Comparison of ENCODE assay signal across 26 cellular contexts in the genomic region with DNA sequence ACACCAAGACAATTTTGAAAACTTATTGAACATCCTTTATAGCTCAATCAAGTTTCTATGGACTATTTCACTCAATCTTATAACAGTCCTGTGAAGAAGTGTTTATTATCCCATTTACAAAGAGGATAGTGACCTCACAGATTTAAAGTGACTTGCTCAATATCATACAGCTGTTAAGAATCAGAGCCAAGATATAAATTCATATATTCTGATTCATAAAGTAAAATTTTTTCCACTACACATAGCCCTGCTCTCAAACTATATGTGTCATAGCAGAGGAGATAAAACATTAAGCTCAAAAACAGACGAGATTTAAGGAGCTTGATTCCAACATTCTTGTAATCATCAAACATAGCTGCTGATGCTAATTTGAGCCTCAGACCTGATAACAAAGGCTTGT.
A peak's percentile ranks its signal among the peaks of the same experiment; 100 is the strongest.
DNase-seq lines count a peak whose midpoint lies in the region; FAIRE-seq and TF ChIP-seq lines count a peak whose summit lies in the region.
"Had no signal": no experiment of that assay in that cellular context is flagged by ENCODE, and none has a peak within 500 bp of the region (broad histone marks: within the 10 kb centered on the region; RNA-seq: fewer than 3 reads in every experiment).

No MANE protein-coding gene starts in this region.

- H3K27me3 ChIP-seq in effector memory CD4-positive, alpha-beta T cell (replicated peaks; ENCODE audit: control insufficient read depth, insufficient read depth, low read length, poor library complexity, severe bottlenecking), result no peaks in the 10 kb centered on the region
- H3K27me3 ChIP-seq: heart right ventricle, neutrophil, uterus had no signal

- no peak overlapping the region for H3K4me3 ChIP-seq in AG10803 (ENCODE audit: low read length)
- H3K4me3 ChIP-seq in astrocyte of the spinal cord (ENCODE audit: low read depth, low read length), result no peak overlapping the region
- no peak overlapping the region for H3K4me3 ChIP-seq in fibroblast of the aortic adventitia (ENCODE audit: low read depth, low read length)
- no peak overlapping the region for H3K4me3 ChIP-seq in effector memory CD4-positive, alpha-beta T cell (ENCODE audit: insufficient read depth, low read depth, low read length, poor library complexity, severe bottlenecking)
- H3K4me3 ChIP-seq: coronary artery, heart right ventricle, skin epidermis, uterus had no signal

- no peak for TF ChIP-seq POLR2A in H54 (IDR thresholded peaks at IDR 0.05; ENCODE audit: low read depth, low read length)

- H3K4me1 ChIP-seq in effector memory CD4-positive, alpha-beta T cell (ENCODE audit: control insufficient read depth, insufficient read depth, low read length, poor library complexity, severe bottlenecking), result no peaks in the 10 kb centered on the region

- H3K27ac ChIP-seq in effector memory CD4-positive, alpha-beta T cell (ENCODE audit: insufficient read depth, low read length, poor library complexity, severe bottlenecking), result no peak overlapping the region
- H3K27ac ChIP-seq: neutrophil, skin epidermis, uterus had no signal

- peak; percentile 33 for DNase-seq in AG10803 (ENCODE audit: low read depth)
- DNase-seq in HS-5 (ENCODE audit: low read depth), result peak; percentile 56
- peak; percentile 7 for DNase-seq in astrocyte of the spinal cord (ENCODE audit: low read depth, low spot score)
- peak; percentile 80 for DNase-seq in fibroblast of the aortic adventitia (ENCODE audit: low read depth)
- no peak for DNase-seq in effector memory CD4-positive, alpha-beta T cell
- DNase-seq in occipital lobe (lab: John Stamatoyannopoulos, UW), result no peak
- no peak for DNase-seq in H54 (ENCODE audit: insufficient read length, low spot score)
- DNase-seq in Kasumi-1 (lab: John Stamatoyannopoulos, UW), result no peak
- DNase-seq: activated CD4-positive, alpha-beta T cell treated with anti-CD3 and anti-CD28 coated beads for 48 hours; activated naive CD4-positive, alpha-beta T cell treated with anti-CD3 and anti-CD28 coated beads, Interleukin-2, amount 50 U/mL, for 16 hours; activated T-cell treated with anti-CD3 and anti-CD28 coated beads, Interleukin-2, amount 50 U/mL, for 72 hours; endodermal cell; GF-D8; heart right ventricle; KBM-7; left cardiac atrium; MV-4-11; NCI-H1694; NCI-H69; stimulated activated CD4-positive, alpha-beta T cell treated with anti-CD3 and anti-CD28 coated beads, Interleukin-2, amount 100 ng/mL, for 24 hours; T-helper 2 cell; uterus had no signal

- no peaks in the 10 kb centered on the region for H3K9me3 ChIP-seq in effector memory CD4-positive, alpha-beta T cell (ENCODE audit: control insufficient read depth, low read length)
- H3K9me3 ChIP-seq: heart right ventricle, neutrophil, uterus had no signal

- in situ Hi-C loops in astrocyte of the spinal cord (cut with HindIII; ENCODE audit: low sequenced_read_pairs), result no loop called here

- peaks cover 11% of the 10 kb centered on the region for H3K36me3 ChIP-seq in effector memory CD4-positive, alpha-beta T cell (ENCODE audit: control insufficient read depth, insufficient read depth, low read length)
- H3K36me3 ChIP-seq: neutrophil, uterus had no signal

- FAIRE-seq in H54 (lab: Jason Lieb, UNC), result no peak
- FAIRE-seq: GM18507 had no signal

- TF ChIP-seq CTCF in AG10803 (conservative IDR thresholded peaks at IDR 0.05; ENCODE audit: low read length) (no peak), astrocyte of the spinal cord (IDR thresholded peaks at IDR 0.05; ENCODE audit: low read depth, low read length) (no peak), fibroblast of the aortic adventitia (IDR thresholded peaks at IDR 0.05; ENCODE audit: insufficient read depth, low read length) (no peak)

Comparison
In these comparisons a context has a peak if more than half of its experiments do, and no peak if none do; other contexts are left out.
1. DNase-seq: peak in AG10803 (single experiment), HS-5 (single experiment), astrocyte of the spinal cord (single experiment) and fibroblast of the aortic adventitia (single experiment); none in effector memory CD4-positive, alpha-beta T cell (0 of 3), occipital lobe (single experiment), H54 (single experiment) and Kasumi-1 (0 of 2).